23 cellular contexts compared by ENCODE assay signal in genomic region chr1:39976732-39977131, GRCh38. TPM values are rescaled to one million over a fixed set of nuclear protein-coding genes. Genes with fewer than 3 reads are reported as not detected.
DNase-seq lines count a peak whose midpoint lies in the region; ATAC-seq, FAIRE-seq and TF ChIP-seq lines count a peak whose summit lies in the region.
"Had no signal": no experiment of that assay in that cellular context is flagged by ENCODE, and none has a peak within 500 bp of the region (broad histone marks: within the 10 kb centered on the region; RNA-seq: fewer than 3 reads in every experiment).

No MANE protein-coding gene starts in this region.

- WGBS in HepG2 (ENCODE audit: low lambda C conversion rate): 55% methylated on average over 8 of the region's 8 CpGs
- 67% methylated on average over 8 of the region's 8 CpGs for WGBS in right lobe of liver (ENCODE audit: insufficient coverage, low coverage, low lambda C conversion rate, missing lambda C conversion rate)

- CTCF ChIA-PET in HepG2 (lab: Yijun Ruan, JAX; ENCODE audit: low intra/inter-chr PET ratio, low total read pairs) (no interaction called here), Calu3 (lab: Charles Lee) (no interaction called here)

- TF ChIP-seq EP300 in HepG2 (IDR thresholded peaks at IDR 0.05; ENCODE audit: low read depth in 2 of 2, low read length in 2 of 2): no peak
- TF ChIP-seq EP300 in HepG2 (CRISPR knock-in tag; IDR thresholded peaks at IDR 0.05; ENCODE audit: borderline replicate concordance): no peak

- H3K4me1 Mint-ChIP-seq in astrocyte (ENCODE audit: low read depth, unreplicated experiment): peaks cover 12% of the 10 kb centered on the region
- peaks cover 20% of the 10 kb centered on the region for H3K4me1 Mint-ChIP-seq in Calu3 (ENCODE audit: low read depth, unreplicated experiment)
- peaks cover 7% of the 10 kb centered on the region for H3K4me1 Mint-ChIP-seq in activated T-cell treated with anti-CD3 and anti-CD28 coated beads, Interleukin-2, amount 50 U/mL, for 72 hours (ENCODE audit: low read depth)
- H3K4me1 Mint-ChIP-seq: nephron had no signal

- no peak for TF ChIP-seq RAD21 in HepG2 (CRISPR knock-in tag; IDR thresholded peaks at IDR 0.05)

- no peaks in the 10 kb centered on the region for H3K9me3 Mint-ChIP-seq in astrocyte (ENCODE audit: unreplicated experiment)
- H3K9me3 Mint-ChIP-seq in Calu3 (ENCODE audit: low read depth, unreplicated experiment): no peaks in the 10 kb centered on the region
- no peaks in the 10 kb centered on the region for H3K9me3 Mint-ChIP-seq in activated T-cell treated with anti-CD3 and anti-CD28 coated beads, Interleukin-2, amount 50 U/mL, for 72 hours
- H3K9me3 Mint-ChIP-seq: memory B cell, nephron had no signal

- H3K4me1 ChIP-seq in HepG2 (ENCODE audit: insufficient read depth, low read length) (peaks cover 8% of the 10 kb centered on the region; the same call in 1 of the 2 replicates), right lobe of liver (peaks cover 0 to 3% (median 0%) of the 10 kb centered on the region in 4 donors), astrocyte (ENCODE audit: insufficient read depth, low read length) (peaks cover 3% of the 10 kb centered on the region)
- H3K4me1 ChIP-seq: ascending aorta had no signal

- ATAC-seq in HepG2 (no peak), right lobe of liver (no peak), HG03039 (IDR thresholded peaks at IDR 0.05; ENCODE audit: unreplicated experiment) (no peak), GM21619 (IDR thresholded peaks at IDR 0.05; ENCODE audit: unreplicated experiment) (no peak)
- ATAC-seq in activated T-cell treated with anti-CD3 and anti-CD28 coated beads, Interleukin-2, amount 50 U/mL, for 72 hours (replicated peaks in 1 of 2): no peak
- ATAC-seq: A549 had no signal

- H3K27me3 ChIP-seq in HepG2 (ENCODE audit: control insufficient read depth in 1 of 2, insufficient read depth in 2 of 2, low read length in 2 of 2) (no peaks in the 10 kb centered on the region; a peak in 1 of 5 replicates), right lobe of liver (no peaks in the 10 kb centered on the region), astrocyte (ENCODE audit: insufficient read depth, low read length) (no peaks in the 10 kb centered on the region)
- H3K27me3 ChIP-seq: ascending aorta; BLaER1 treated with 17β-estradiol and CSF1 and Interleukin-3, amounts not matched to agents 10 nM and 100 nM; SJCRH30; tibial nerve had no signal

- TF ChIP-seq CTCF in HepG2 (CRISPR knock-in tag; IDR thresholded peaks at IDR 0.05) (no peak), right lobe of liver (IDR thresholded peaks at IDR 0.05) (no peak), astrocyte (IDR thresholded peaks at IDR 0.05; ENCODE audit: insufficient read depth, low read depth, low read length) (no peak), Calu3 (IDR thresholded peaks at IDR 0.05; ENCODE audit: unreplicated experiment) (no peak)

- H3K27ac ChIP-seq in HepG2 (ENCODE audit: extremely low read length, insufficient read depth, low read length): no peak overlapping the region
- no peak overlapping the region for H3K27ac ChIP-seq in right lobe of liver
- peak overlapping the region; percentile 11 for H3K27ac ChIP-seq in astrocyte (ENCODE audit: low read depth, low read length)
- H3K27ac ChIP-seq: A549; ascending aorta; BLaER1 treated with 17β-estradiol and CSF1 and Interleukin-3, amounts not matched to agents 10 nM and 100 nM; SJCRH30; tibial nerve had no signal

- H3K27ac Mint-ChIP-seq in astrocyte (ENCODE audit: unreplicated experiment): peak overlapping the region; percentile 59
- no peak overlapping the region for H3K27ac Mint-ChIP-seq in Calu3 (ENCODE audit: unreplicated experiment)
- H3K27ac Mint-ChIP-seq in activated T-cell treated with anti-CD3 and anti-CD28 coated beads, Interleukin-2, amount 50 U/mL, for 72 hours: no peak overlapping the region
- H3K27ac Mint-ChIP-seq: memory B cell, nephron had no signal

- H3K4me2 ChIP-seq in HepG2 (ENCODE audit: low read depth, low read length) (no peak overlapping the region), astrocyte (ENCODE audit: low read length) (no peak overlapping the region)
- H3K4me2 ChIP-seq: A549; BLaER1 treated with 17β-estradiol and CSF1 and Interleukin-3, amounts not matched to agents 10 nM and 100 nM had no signal

- BruUV-seq in HepG2 (replicated peaks; lab: Mats Ljungman, UMichigan) (no TSS peak), Calu3 (replicated peaks; lab: Mats Ljungman, UMichigan) (no TSS peak)

- H3K79me2 ChIP-seq in HepG2 (ENCODE audit: insufficient read depth, low read length) (no peaks in the 10 kb centered on the region), astrocyte (ENCODE audit: insufficient read depth, low read length) (no peaks in the 10 kb centered on the region)

- H4K20me1 ChIP-seq in HepG2 (ENCODE audit: insufficient read depth, low read length) (no peaks in the 10 kb centered on the region), astrocyte (ENCODE audit: insufficient read depth, low read length) (no peaks in the 10 kb centered on the region)
- H4K20me1 ChIP-seq: BLaER1 treated with 17β-estradiol and CSF1 and Interleukin-3, amounts not matched to agents 10 nM and 100 nM had no signal

- no peak overlapping the region for H3K9ac ChIP-seq in HepG2 (ENCODE audit: insufficient read depth, low read depth, low read length)
- no peak overlapping the region for H3K9ac ChIP-seq in astrocyte (ENCODE audit: low read length)
- H3K9ac ChIP-seq: BLaER1 treated with 17β-estradiol and CSF1 and Interleukin-3, amounts not matched to agents 10 nM and 100 nM had no signal

- no peak for TF ChIP-seq POLR2A in HepG2 (IDR thresholded peaks at IDR 0.05; ENCODE audit: insufficient read depth in 1 of 2, low read depth in 2 of 2, low read length in 2 of 2)
- no peak for TF ChIP-seq POLR2A in right lobe of liver (IDR thresholded peaks at IDR 0.05)

- FAIRE-seq in HepG2 (lab: Jason Lieb, UNC) (no peak), astrocyte (lab: Jason Lieb, UNC) (no peak)
- FAIRE-seq: A549 had no signal

- no peak overlapping the region for H3K4me3 ChIP-seq in HepG2 (replicated peaks in 1 of 3; ENCODE audit: insufficient read depth in 1 of 3, low read depth in 2 of 3, low read length in 3 of 3)
- no peak overlapping the region for H3K4me3 ChIP-seq in right lobe of liver
- H3K4me3 ChIP-seq in astrocyte (ENCODE audit: insufficient read depth, low read depth, low read length): no peak overlapping the region
- H3K4me3 ChIP-seq: A549; ascending aorta; BLaER1 treated with 17β-estradiol and CSF1 and Interleukin-3, amounts not matched to agents 10 nM and 100 nM; SJCRH30; tibial nerve had no signal

- in situ Hi-C loops in HepG2 (cut with HindIII; ENCODE audit: extremely low pct_ligation_motif_present, low pct_unique_long_range_greater_than_20kb): no loop called here

- H3K27me3 Mint-ChIP-seq in astrocyte (ENCODE audit: low read depth, unreplicated experiment) (peaks cover 8% of the 10 kb centered on the region), Calu3 (ENCODE audit: unreplicated experiment) (peaks cover 20% of the 10 kb centered on the region)
- no peaks in the 10 kb centered on the region for H3K27me3 Mint-ChIP-seq in activated T-cell treated with anti-CD3 and anti-CD28 coated beads, Interleukin-2, amount 50 U/mL, for 72 hours (ENCODE audit: low read depth)
- H3K27me3 Mint-ChIP-seq: memory B cell had no signal

- H2AFZ ChIP-seq in HepG2 (ENCODE audit: low read length): no peak overlapping the region
- H2AFZ ChIP-seq in astrocyte (ENCODE audit: low read depth, low read length): no peak overlapping the region

- H3K9me3 ChIP-seq in HepG2 (ENCODE audit: low read length) (no peaks in the 10 kb centered on the region), right lobe of liver (no peaks in the 10 kb centered on the region), astrocyte (ENCODE audit: insufficient read depth, low read depth, low read length) (no peaks in the 10 kb centered on the region)
- H3K9me3 ChIP-seq: A549; ascending aorta; BLaER1 treated with 17β-estradiol and CSF1 and Interleukin-3, amounts not matched to agents 10 nM and 100 nM; SJCRH30; tibial nerve had no signal

- H3K36me3 Mint-ChIP-seq in astrocyte (ENCODE audit: low read depth, unreplicated experiment) (no peaks in the 10 kb centered on the region), Calu3 (ENCODE audit: insufficient read depth, unreplicated experiment) (no peaks in the 10 kb centered on the region)
- no peaks in the 10 kb centered on the region for H3K36me3 Mint-ChIP-seq in activated T-cell treated with anti-CD3 and anti-CD28 coated beads, Interleukin-2, amount 50 U/mL, for 72 hours (ENCODE audit: insufficient read depth in 2 of 2)
- H3K36me3 Mint-ChIP-seq: memory B cell had no signal

- intact Hi-C loops in HepG2 (cut with micrococcal nuclease; ENCODE audit: unreplicated experiment) (no loop called here), right lobe of liver (cut with DNase I) (loop anchor here in 1 of 2 donors (5.0 kb wide), 2 partner anchors 59 to 159 kb away; no protein-coding TSS in a partner anchor), Calu3 (cut with micrococcal nuclease; ENCODE audit: unreplicated experiment) (no loop called here)

- DNase-seq in HepG2 (ENCODE audit: low spot score): peak; percentile 12
- no peak for DNase-seq in right lobe of liver
- no peak for DNase-seq in astrocyte (ENCODE audit: low read depth)
- DNase-seq in iPS DF 4.7 (ENCODE audit: extremely low read depth, low spot score): peak; percentile 36
- DNase-seq in Calu3: no peak
- DNase-seq in activated T-cell treated with anti-CD3 and anti-CD28 coated beads, Interleukin-2, amount 50 U/mL, for 72 hours: no peak
- DNase-seq: activated CD4-positive, CD25-positive, alpha-beta regulatory T cell treated with anti-CD3 and anti-CD28 coated beads, Interleukin-2, amount 50 U/mL, for 72 hours; activated CD8-positive, alpha-beta memory T cell treated with anti-CD3 and anti-CD28 coated beads, Interleukin-2, amount 50 U/mL, for 4 hours; activated naive CD4-positive, alpha-beta T cell; cortex of kidney; NCI-H1694 treated with DMSO at 0.1 percent for 48 hours; NCI-H524; OCI-M1; SJCRH30; stimulated activated naive CD4-positive, alpha-beta T cell treated with Interleukin-2 at 50 U/mL for 16 hours had no signal

- H3K36me3 ChIP-seq in HepG2 (replicated peaks in 1 of 2; ENCODE audit: control insufficient read depth in 1 of 2, insufficient read depth in 2 of 2, low read length in 2 of 2): no peaks in the 10 kb centered on the region
- no peaks in the 10 kb centered on the region for H3K36me3 ChIP-seq in right lobe of liver
- no peaks in the 10 kb centered on the region for H3K36me3 ChIP-seq in astrocyte (ENCODE audit: insufficient read depth, low read length)
- H3K36me3 ChIP-seq: ascending aorta; BLaER1 treated with 17β-estradiol and CSF1 and Interleukin-3, amounts not matched to agents 10 nM and 100 nM; SJCRH30; tibial nerve had no signal

- POLR2A ChIA-PET in HepG2 (lab: Yijun Ruan, JAX): no interaction called here

- H3K4me3 Mint-ChIP-seq in astrocyte (ENCODE audit: unreplicated experiment): no peak overlapping the region
- no peak overlapping the region for H3K4me3 Mint-ChIP-seq in Calu3 (ENCODE audit: low read depth, unreplicated experiment)
- no peak overlapping the region for H3K4me3 Mint-ChIP-seq in activated T-cell treated with anti-CD3 and anti-CD28 coated beads, Interleukin-2, amount 50 U/mL, for 72 hours
- H3K4me3 Mint-ChIP-seq: memory B cell, nephron had no signal

RNA-seq across cellular contexts. Expression of gene MFSD2A, which starts 21.8 kb away (rescaled TPM):
- total RNA-seq in HepG2 (2016; rRNA removed; fragmentation: Illumina TruSeq; extraction: Trizol) (not detected in 2 replicates), right lobe of liver (100 to 1,000 TPM in 3 of 6 experiments, 10 to 100 TPM in 3; 44.3 to 292 (median 113) TPM), astrocyte (2.9 and 3.3 TPM in 2 replicates), Calu3 (2022) (3.9 and 4.9 TPM in 2 replicates)
- total RNA-seq in HepG2 (2016; cell fraction: cytosol; rRNA removed; fragmentation: Illumina TruSeq; extraction: Trizol; ENCODE audit: low read depth): not detected in 2 replicates
- total RNA-seq in HepG2 (2016; cell fraction: insoluble cytoplasmic fraction; rRNA removed; fragmentation: Illumina TruSeq; extraction: Trizol): 0.11 TPM in 1 of 2 replicates, not detected in the other
- not detected in 2 replicates for total RNA-seq in HepG2 (2016; cell fraction: membrane; rRNA removed; fragmentation: Illumina TruSeq; extraction: Trizol)
- not detected in 2 replicates for total RNA-seq in HepG2 (2016; cell fraction: nucleus; rRNA removed; fragmentation: Illumina TruSeq; extraction: Trizol)
- 0.05 and 0.08 TPM in 2 replicates for polyA plus RNA-seq in HepG2 (2011; rRNA removed)
- polyA plus RNA-seq in HepG2 (2011; cell fraction: cytosol; rRNA removed): not detected in 2 replicates
- polyA plus RNA-seq in HepG2 (2011; cell fraction: nucleus; rRNA removed): 0.13 TPM in 1 of 2 replicates, not detected in the other
- polyA plus RNA-seq in HepG2 (2012): not detected in 2 replicates
- polyA plus RNA-seq in HepG2 (2016; cell fraction: cytosol; fragmentation: Illumina TruSeq; extraction: Trizol; ENCODE audit: low read depth): not detected in 2 replicates
- not detected in 2 replicates for polyA plus RNA-seq in HepG2 (2016; cell fraction: insoluble cytoplasmic fraction; fragmentation: Illumina TruSeq; extraction: Trizol; ENCODE audit: low read depth)
- not detected in 2 replicates for polyA plus RNA-seq in HepG2 (2016; cell fraction: membrane; fragmentation: Illumina TruSeq; extraction: Trizol; ENCODE audit: low read depth)
- not detected in 2 replicates for polyA plus RNA-seq in HepG2 (2016; cell fraction: nucleus; fragmentation: Illumina TruSeq; extraction: Trizol; ENCODE audit: insufficient read depth, low read depth)
- 0.06 and 0.16 TPM in 2 replicates for polyA minus RNA-seq in HepG2 (2011; rRNA and poly(A)+ RNA removed; ENCODE audit: low replicate concordance)
- not detected in 2 replicates for polyA minus RNA-seq in HepG2 (2011; cell fraction: cytosol; rRNA and poly(A)+ RNA removed)
- not detected in 2 replicates for polyA minus RNA-seq in HepG2 (2011; cell fraction: nucleus; rRNA and poly(A)+ RNA removed)
- total RNA-seq in activated T-cell treated with anti-CD3 and anti-CD28 coated beads, Interleukin-2, amount 50 U/mL, for 72 hours: 1 to 10 TPM; 7.2 to 9.5 TPM

Comparison
In these comparisons a context has a peak if more than half of its experiments do, and no peak if none do; other contexts are left out.
1. DNase-seq: peak in HepG2 (single experiment) and iPS DF 4.7 (single experiment); none in right lobe of liver (0 of 3), astrocyte (single experiment), Calu3 (single experiment) and activated T-cell treated with anti-CD3 and anti-CD28 coated beads, Interleukin-2, amount 50 U/mL, for 72 hours (0 of 2).